8 cellular contexts compared by ENCODE assay signal in the genomic region with DNA sequence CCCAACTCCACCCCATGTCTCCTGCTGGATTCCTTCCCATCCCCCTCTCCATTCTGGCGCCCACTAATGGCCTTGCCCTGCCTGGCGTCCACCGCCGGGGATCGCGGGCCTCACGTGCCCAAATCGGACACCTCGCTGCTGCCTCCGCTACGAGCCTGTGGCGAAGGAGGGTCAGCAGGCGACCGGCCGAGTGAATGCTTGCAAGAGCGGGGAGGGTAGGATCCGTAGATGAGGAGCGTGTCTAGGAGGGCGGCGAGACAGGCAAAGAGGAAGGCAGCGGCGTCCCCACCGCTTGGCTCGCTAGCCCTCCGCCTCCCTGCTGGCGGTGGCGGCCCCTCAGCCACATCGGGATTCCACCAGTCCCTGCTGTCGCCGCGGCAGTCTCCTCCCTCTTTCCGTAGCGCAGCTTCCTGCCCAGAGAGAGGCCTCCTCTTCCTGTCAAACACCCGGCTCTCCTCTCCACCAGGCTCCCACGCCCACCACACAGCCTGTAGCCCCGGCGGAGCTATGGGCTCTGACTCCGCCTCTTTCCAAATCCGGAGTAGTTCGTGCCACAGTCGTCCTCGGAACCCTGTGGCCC. TPM values are rescaled to one million over a fixed set of nuclear protein-coding genes. Genes with fewer than 3 reads are reported as not detected.
DNase-seq lines count a peak whose midpoint lies in the region; ATAC-seq and TF ChIP-seq lines count a peak whose summit lies in the region.

A gene (minus strand): TSS at position 387 of the 580 bp plus-strand sequence.

- H3K4me3 ChIP-seq in left lung = peak within 1 kb of the TSS; percentile 44 to 50

- H3K36me3 ChIP-seq in left lung = no peaks in the 10 kb centered on the region

- DNase-seq in AML-193 (lab: John Stamatoyannopoulos, UW) (peak; percentile 57 to 61), NCI-H524 (lab: John Stamatoyannopoulos, UW) (peak; percentile 94 to 95), dedifferentiated amniotic fluid mesenchymal stem cell (ENCODE audit: extremely low spot score) (peak; percentile 58), left lung (peak; percentile 86 to 88)
- peak; percentile 67 to 75 for DNase-seq in activated CD4-positive, alpha-beta T cell treated with anti-CD3 and anti-CD28 coated beads for 4 hours
- DNase-seq in stimulated activated CD4-positive, alpha-beta T cell treated with anti-CD3 and anti-CD28 coated beads, Interleukin-2, amount 100 ng/mL, for 48 hours = peak; percentile 57 to 62

- H3K9me3 ChIP-seq in left lung = no peaks in the 10 kb centered on the region

- TF ChIP-seq POLR2A in GM19099 (IDR thresholded peaks at IDR 0.05; ENCODE audit: extremely low read depth, insufficient read length, low read depth) = peak; percentile 79

- peak within 1 kb of the TSS; percentile 68 to 71 for H3K27ac ChIP-seq in left lung

- intact Hi-C loops in left lung (cut with DNase I) = no loop called here

- peak; percentile 99 for ATAC-seq in HG03378 (IDR thresholded peaks at IDR 0.05; ENCODE audit: unreplicated experiment)
- ATAC-seq in left lung = peak; percentile 100

- H3K27me3 ChIP-seq in left lung = no peaks in the 10 kb centered on the region

- H3K4me1 ChIP-seq in left lung = no peaks in the 10 kb centered on the region

- no peak for TF ChIP-seq CTCF in left lung (IDR thresholded peaks at IDR 0.05)

RNA-seq across cellular contexts. Expression of the gene that starts here (rescaled TPM):
- total RNA-seq in left lung = 1 to 10 TPM; 8.7 to 9.8 TPM

Comparison
In these comparisons a context has a peak if more than half of its experiments do, and no peak if none do; other contexts are left out.
1. Peak in every context shown above with its lines: DNase-seq, ATAC-seq, H3K4me3 ChIP-seq and H3K27ac ChIP-seq.